1 cellular context compared by ENCODE assay signal in genomic region chr15:68364660-68365035, GRCh38.
TF ChIP-seq lines count a peak whose summit lies in the region.

No MANE protein-coding gene starts in this region.

TF ChIP-seq in SK-N-SH treated with all-trans-retinoic acid at 6 μM for 48 hours, 23 proteins besides CTCF, POLR2A, EP300 and RAD21 (continued from another document):
- TF ChIP-seq, protein P1, sequence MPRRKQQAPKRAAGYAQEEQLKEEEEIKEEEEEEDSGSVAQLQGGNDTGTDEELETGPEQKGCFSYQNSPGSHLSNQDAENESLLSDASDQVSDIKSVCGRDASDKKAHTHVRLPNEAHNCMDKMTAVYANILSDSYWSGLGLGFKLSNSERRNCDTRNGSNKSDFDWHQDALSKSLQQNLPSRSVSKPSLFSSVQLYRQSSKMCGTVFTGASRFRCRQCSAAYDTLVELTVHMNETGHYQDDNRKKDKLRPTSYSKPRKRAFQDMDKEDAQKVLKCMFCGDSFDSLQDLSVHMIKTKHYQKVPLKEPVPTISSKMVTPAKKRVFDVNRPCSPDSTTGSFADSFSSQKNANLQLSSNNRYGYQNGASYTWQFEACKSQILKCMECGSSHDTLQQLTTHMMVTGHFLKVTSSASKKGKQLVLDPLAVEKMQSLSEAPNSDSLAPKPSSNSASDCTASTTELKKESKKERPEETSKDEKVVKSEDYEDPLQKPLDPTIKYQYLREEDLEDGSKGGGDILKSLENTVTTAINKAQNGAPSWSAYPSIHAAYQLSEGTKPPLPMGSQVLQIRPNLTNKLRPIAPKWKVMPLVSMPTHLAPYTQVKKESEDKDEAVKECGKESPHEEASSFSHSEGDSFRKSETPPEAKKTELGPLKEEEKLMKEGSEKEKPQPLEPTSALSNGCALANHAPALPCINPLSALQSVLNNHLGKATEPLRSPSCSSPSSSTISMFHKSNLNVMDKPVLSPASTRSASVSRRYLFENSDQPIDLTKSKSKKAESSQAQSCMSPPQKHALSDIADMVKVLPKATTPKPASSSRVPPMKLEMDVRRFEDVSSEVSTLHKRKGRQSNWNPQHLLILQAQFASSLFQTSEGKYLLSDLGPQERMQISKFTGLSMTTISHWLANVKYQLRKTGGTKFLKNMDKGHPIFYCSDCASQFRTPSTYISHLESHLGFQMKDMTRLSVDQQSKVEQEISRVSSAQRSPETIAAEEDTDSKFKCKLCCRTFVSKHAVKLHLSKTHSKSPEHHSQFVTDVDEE (CRISPR knock-in tag; IDR thresholded peaks at IDR 0.05) = no peak
TF ChIP-seq in SK-N-SH treated with all-trans-retinoic acid at 6 μM for 48 hours: peak in this region for 0.
